Comparison of ENCODE assay signal across 19 cellular contexts in the genomic region with DNA sequence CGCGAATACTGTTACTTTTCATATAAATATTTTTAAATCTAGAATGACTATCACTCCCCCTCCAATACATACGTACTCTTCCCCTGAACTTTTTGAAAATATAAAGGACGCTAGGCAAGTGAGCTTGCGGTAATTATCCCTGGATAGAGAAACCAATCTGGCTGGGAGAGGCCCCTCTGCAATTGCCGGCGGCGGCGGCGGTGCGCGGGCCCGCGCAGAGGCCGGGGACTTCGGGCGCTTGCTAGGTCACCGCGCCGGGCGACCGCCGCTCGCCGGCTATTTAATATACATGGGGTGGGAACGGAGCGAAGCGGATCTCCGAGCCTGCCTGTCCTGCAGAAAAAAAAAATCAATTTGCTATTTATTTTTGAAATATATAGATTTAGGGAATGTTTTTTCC.
DNase-seq lines count a peak whose midpoint lies in the region; ATAC-seq and TF ChIP-seq lines count a peak whose summit lies in the region.
"Had no signal": no experiment of that assay in that cellular context is flagged by ENCODE, and none has a peak within 500 bp of the region (broad histone marks: within the 10 kb centered on the region; RNA-seq: fewer than 3 reads in every experiment).

No MANE protein-coding gene starts in this region.

- H3K27ac ChIP-seq in right cardiac atrium (ENCODE audit: low read length), result no peak overlapping the region
- no peak overlapping the region for H3K27ac ChIP-seq in mesodermal cell (ENCODE audit: low read depth, low read length, severe bottlenecking)
- H3K27ac ChIP-seq in suprapubic skin, result no peak overlapping the region
- H3K27ac ChIP-seq: BLaER1, lower lobe of right lung, Peyer's patch, tibial nerve had no signal

- H3K27me3 ChIP-seq in right cardiac atrium (ENCODE audit: control insufficient read depth, insufficient read depth) (no peaks in the 10 kb centered on the region), suprapubic skin (peaks cover 69% of the 10 kb centered on the region)
- H3K27me3 ChIP-seq: BLaER1 had no signal

- no peak for TF ChIP-seq EP300 in suprapubic skin (IDR thresholded peaks at IDR 0.05)

- no peak for TF ChIP-seq POLR2A in suprapubic skin (IDR thresholded peaks at IDR 0.05)

- H3K9me3 ChIP-seq in right cardiac atrium (ENCODE audit: control insufficient read depth, low read length) (no peaks in the 10 kb centered on the region), mesodermal cell (ENCODE audit: control insufficient read depth, low read length) (no peaks in the 10 kb centered on the region), suprapubic skin (no peaks in the 10 kb centered on the region)
- H3K9me3 ChIP-seq: lower lobe of right lung, tibial nerve had no signal

- intact Hi-C loops in Right ventricle myocardium superior (cut with DNase I) (no loop called here), left cardiac atrium (cut with DNase I) (no loop called here), right cardiac atrium (cut with DNase I) (no loop called here)

- H3K4me3 ChIP-seq in right cardiac atrium (ENCODE audit: low read length) (peak overlapping the region; percentile 25), mesodermal cell (ENCODE audit: extremely low read depth, insufficient read depth, low read length, poor library complexity, severe bottlenecking) (peak overlapping the region; percentile 29), suprapubic skin (peak overlapping the region; percentile 19)
- H3K4me3 ChIP-seq: BLaER1, lower lobe of right lung had no signal

- DNase-seq in Right ventricle myocardium superior (peak; percentile 49), left cardiac atrium (no peak), right cardiac atrium (peak in 1 of 3 donors; percentile 61), suprapubic skin (ENCODE audit: low spot score in 2 of 2) (no peak), MV-4-11 (lab: John Stamatoyannopoulos, UW) (no peak), NCI-H2029 (lab: John Stamatoyannopoulos, UW) (no peak)
- no peak for DNase-seq in activated CD8-positive, alpha-beta memory T cell treated with anti-CD3 and anti-CD28 coated beads, Interleukin-2, amount 50 U/mL, for 4 hours
- DNase-seq: activated CD4-positive, alpha-beta T cell treated with anti-CD3 and anti-CD28 coated beads for 36 hours; activated CD8-positive, alpha-beta memory T cell treated with anti-CD3 and anti-CD28 coated beads, Interleukin-2, amount 10 ng/mL, durations not matched to agents 7 days and 5 days; central memory CD4-positive, alpha-beta T cell; effector memory CD4-positive, alpha-beta T cell; lower lobe of right lung; naive B cell; NCI-H146; Peyer's patch; stimulated activated naive B cell treated with anti-CD40 and anti-IgM and Interleukin-4, amounts not matched to agents 10 μg/mL and 1 μg/mL and 100 μg/mL, for 72 hours had no signal

- H3K4me1 ChIP-seq in right cardiac atrium (ENCODE audit: control insufficient read depth, insufficient read depth, low read length), result no peaks in the 10 kb centered on the region
- H3K4me1 ChIP-seq in mesodermal cell (ENCODE audit: control insufficient read depth, insufficient read depth, low read length, poor library complexity, severe bottlenecking), result peaks cover 38% of the 10 kb centered on the region
- peaks cover 51% of the 10 kb centered on the region for H3K4me1 ChIP-seq in suprapubic skin
- H3K4me1 ChIP-seq: BLaER1 had no signal

- ATAC-seq in Right ventricle myocardium superior (ENCODE audit: poor library complexity) (peak; percentile 55), left cardiac atrium (no peak), right cardiac atrium (peak in 1 of 2 donors; percentile 41)
- ATAC-seq: activated CD4-positive, alpha-beta T cell treated with anti-CD3 and anti-CD28 coated beads for 36 hours; activated CD8-positive, alpha-beta memory T cell treated with anti-CD3 and anti-CD28 coated beads, Interleukin-2, amount 10 ng/mL, durations not matched to agents 7 days and 5 days; lower lobe of right lung; stimulated activated naive B cell treated with anti-CD40 and anti-IgM and Interleukin-4, amounts not matched to agents 10 μg/mL and 1 μg/mL and 100 μg/mL, for 72 hours had no signal

- H3K36me3 ChIP-seq in mesodermal cell (ENCODE audit: control insufficient read depth, insufficient read depth, low read length), result no peaks in the 10 kb centered on the region
- H3K36me3 ChIP-seq in suprapubic skin, result no peaks in the 10 kb centered on the region
- H3K36me3 ChIP-seq: BLaER1, lower lobe of right lung, Peyer's patch, tibial nerve had no signal

- TF ChIP-seq CTCF in suprapubic skin (IDR thresholded peaks at IDR 0.05), result no peak

- WGBS in right cardiac atrium, result 19% methylated on average over 29 of the region's 29 CpGs
- WGBS in mesodermal cell (ENCODE audit: insufficient coverage in 2 of 2), 2 experiments, result 0 to 2% methylated on average over 1 to 16 of the region's 29 CpGs
- WGBS in suprapubic skin, result 14% methylated on average over 29 of the region's 29 CpGs
